In the genomic region with DNA sequence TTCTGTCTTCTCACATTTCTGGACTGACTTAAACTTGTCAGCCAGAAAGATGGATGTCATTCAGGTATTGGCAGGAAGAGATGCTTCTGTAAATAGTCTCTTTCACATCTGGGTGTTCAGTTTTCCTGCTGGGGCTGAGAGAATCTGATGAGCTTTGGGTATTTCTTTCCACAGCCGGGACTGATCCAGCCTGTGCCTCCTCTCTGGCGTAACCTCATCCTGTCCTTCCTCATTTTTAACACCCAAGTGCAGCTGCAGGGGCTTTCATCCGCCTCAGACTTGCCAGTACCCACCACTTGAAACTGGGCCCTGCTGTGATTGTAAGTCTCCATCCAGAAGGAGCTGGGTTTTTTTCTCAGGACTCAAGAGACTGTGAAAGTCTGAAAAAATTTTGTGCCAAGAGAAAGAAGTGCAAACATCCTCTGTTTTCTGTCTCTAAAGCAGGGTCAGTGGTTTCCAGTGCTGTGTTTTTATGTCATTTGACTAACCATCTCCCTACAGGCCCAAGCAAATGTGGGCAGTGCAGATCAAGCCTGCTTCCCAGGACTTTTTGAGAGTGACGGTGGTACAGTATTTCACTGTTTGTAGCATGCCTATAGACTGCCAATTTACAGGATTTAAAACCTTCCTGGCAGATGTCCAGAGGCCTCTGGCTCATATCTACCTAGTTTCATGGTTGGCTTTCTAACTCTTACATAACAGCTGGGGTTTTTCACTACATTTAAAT, we compare ENCODE assay signal across 9 cellular contexts.
DNase-seq lines count a peak whose midpoint lies in the region; ATAC-seq lines count a peak whose summit lies in the region.
"Had no signal": no experiment of that assay in that cellular context is flagged by ENCODE, and none has a peak within 500 bp of the region (broad histone marks: within the 10 kb centered on the region; RNA-seq: fewer than 3 reads in every experiment).

No MANE protein-coding gene starts in this region.

- H3K4me3 Mint-ChIP-seq in stimulated activated naive CD8-positive, alpha-beta T cell treated with anti-CD3 and anti-CD28 coated beads, Interleukin-15, amount 100 ng/mL, for 72 hours: no peak overlapping the region
- no peak overlapping the region for H3K4me3 Mint-ChIP-seq in natural killer cell treated with Interleukin-12 subunit alpha and Interleukin-12 subunit beta and Interleukin-15 and Interleukin-18, amount 100 ng/mL, for 72 hours
- H3K4me3 Mint-ChIP-seq: CD4-positive, CD25-positive, alpha-beta regulatory T cell had no signal

- no peak for DNase-seq in stimulated activated naive CD8-positive, alpha-beta T cell treated with anti-CD3 and anti-CD28 coated beads, Interleukin-15, amount 100 ng/mL, for 72 hours
- DNase-seq in stimulated activated naive CD8-positive, alpha-beta T cell treated with anti-CD3 and anti-CD28 coated beads, Interleukin-15, Interleukin-2, amounts not matched to agents 100 U/mL and 50 U/mL, for 24 hours: no peak
- peak; percentile 73 for DNase-seq in RPMI7951 (ENCODE audit: low read depth)
- DNase-seq in left ventricle myocardium superior: peak; percentile 41
- peak; percentile 66 for DNase-seq in superior temporal gyrus (ENCODE audit: extremely low spot score)
- no peak for DNase-seq in natural killer cell treated with Interleukin-12 subunit alpha and Interleukin-12 subunit beta and Interleukin-15 and Interleukin-18, amount 100 ng/mL, for 72 hours (ENCODE audit: low spot score)
- DNase-seq in T-helper 2 cell: no peak
- DNase-seq in stimulated activated naive CD4-positive, alpha-beta T cell (lab: John Stamatoyannopoulos, UW): no peak
- DNase-seq: CD4-positive, CD25-positive, alpha-beta regulatory T cell had no signal

- peaks cover 0 to under 1% of the 10 kb centered on the region in 2 donors for H3K9me3 Mint-ChIP-seq in stimulated activated naive CD8-positive, alpha-beta T cell treated with anti-CD3 and anti-CD28 coated beads, Interleukin-15, amount 100 ng/mL, for 72 hours
- H3K9me3 Mint-ChIP-seq in natural killer cell treated with Interleukin-12 subunit alpha and Interleukin-12 subunit beta and Interleukin-15 and Interleukin-18, amount 100 ng/mL, for 72 hours: no peaks in the 10 kb centered on the region

- peaks cover 5% of the 10 kb centered on the region for H3K4me1 Mint-ChIP-seq in stimulated activated naive CD8-positive, alpha-beta T cell treated with anti-CD3 and anti-CD28 coated beads, Interleukin-15, amount 100 ng/mL, for 72 hours
- H3K4me1 Mint-ChIP-seq in natural killer cell treated with Interleukin-12 subunit alpha and Interleukin-12 subunit beta and Interleukin-15 and Interleukin-18, amount 100 ng/mL, for 72 hours (ENCODE audit: low read depth in 2 of 2): no peaks in the 10 kb centered on the region
- H3K4me1 Mint-ChIP-seq: CD4-positive, CD25-positive, alpha-beta regulatory T cell had no signal

- H3K27me3 Mint-ChIP-seq in stimulated activated naive CD8-positive, alpha-beta T cell treated with anti-CD3 and anti-CD28 coated beads, Interleukin-15, amount 100 ng/mL, for 72 hours: peaks cover 10% of the 10 kb centered on the region
- no peaks in the 10 kb centered on the region for H3K27me3 Mint-ChIP-seq in natural killer cell treated with Interleukin-12 subunit alpha and Interleukin-12 subunit beta and Interleukin-15 and Interleukin-18, amount 100 ng/mL, for 72 hours
- H3K27me3 Mint-ChIP-seq: CD4-positive, CD25-positive, alpha-beta regulatory T cell had no signal

- peak; percentile 66 for ATAC-seq in stimulated activated naive CD8-positive, alpha-beta T cell treated with anti-CD3 and anti-CD28 coated beads, Interleukin-15, amount 100 ng/mL, for 72 hours
- ATAC-seq in stimulated activated naive CD8-positive, alpha-beta T cell treated with anti-CD3 and anti-CD28 coated beads, Interleukin-15, Interleukin-2, amounts not matched to agents 100 U/mL and 50 U/mL, for 24 hours: no peak
- ATAC-seq in left ventricle myocardium superior: peak; percentile 79
- ATAC-seq in natural killer cell treated with Interleukin-12 subunit alpha and Interleukin-12 subunit beta and Interleukin-15 and Interleukin-18, amount 100 ng/mL, for 72 hours: no peak

- H3K36me3 Mint-ChIP-seq in natural killer cell treated with Interleukin-12 subunit alpha and Interleukin-12 subunit beta and Interleukin-15 and Interleukin-18, amount 100 ng/mL, for 72 hours: no peaks in the 10 kb centered on the region
- H3K36me3 Mint-ChIP-seq: CD4-positive, CD25-positive, alpha-beta regulatory T cell had no signal

- intact Hi-C loops in left ventricle myocardium superior (cut with micrococcal nuclease): no loop called here

- H3K27ac Mint-ChIP-seq in stimulated activated naive CD8-positive, alpha-beta T cell treated with anti-CD3 and anti-CD28 coated beads, Interleukin-15, amount 100 ng/mL, for 72 hours: peak overlapping the region in 1 of 2 donors; percentile 59
- H3K27ac Mint-ChIP-seq in natural killer cell treated with Interleukin-12 subunit alpha and Interleukin-12 subunit beta and Interleukin-15 and Interleukin-18, amount 100 ng/mL, for 72 hours: no peak overlapping the region

Comparison
In these comparisons a context has a peak if more than half of its experiments do, and no peak if none do; other contexts are left out.
1. ATAC-seq: peak in stimulated activated naive CD8-positive, alpha-beta T cell treated with anti-CD3 and anti-CD28 coated beads, Interleukin-15, amount 100 ng/mL, for 72 hours (single experiment) and left ventricle myocardium superior (single experiment); none in stimulated activated naive CD8-positive, alpha-beta T cell treated with anti-CD3 and anti-CD28 coated beads, Interleukin-15, Interleukin-2, amounts not matched to agents 100 U/mL and 50 U/mL, for 24 hours (single experiment) and natural killer cell treated with Interleukin-12 subunit alpha and Interleukin-12 subunit beta and Interleukin-15 and Interleukin-18, amount 100 ng/mL, for 72 hours (0 of 2).
2. DNase-seq: peak in RPMI7951 (single experiment), left ventricle myocardium superior (single experiment) and superior temporal gyrus (single experiment); none in stimulated activated naive CD8-positive, alpha-beta T cell treated with anti-CD3 and anti-CD28 coated beads, Interleukin-15, amount 100 ng/mL, for 72 hours (0 of 2), stimulated activated naive CD8-positive, alpha-beta T cell treated with anti-CD3 and anti-CD28 coated beads, Interleukin-15, Interleukin-2, amounts not matched to agents 100 U/mL and 50 U/mL, for 24 hours (single experiment), natural killer cell treated with Interleukin-12 subunit alpha and Interleukin-12 subunit beta and Interleukin-15 and Interleukin-18, amount 100 ng/mL, for 72 hours (single experiment), T-helper 2 cell (0 of 5) and stimulated activated naive CD4-positive, alpha-beta T cell (0 of 6).